In genomic region chr1:46571691-46572225, GRCh38 we compare ENCODE assay signal across 1 cellular context.
A peak's percentile ranks its signal among the peaks of the same experiment; 100 is the strongest.
TF ChIP-seq lines count a peak whose summit lies in the region.

No MANE protein-coding gene starts in this region.

TF ChIP-seq in HepG2, 621 proteins besides CTCF, POLR2A, EP300 and RAD21:
- TF ChIP-seq AGO1 (IDR thresholded peaks at IDR 0.05; ENCODE audit: low read depth, low read length, poor library complexity, severe bottlenecking) (no peak), ZNF7 (CRISPR knock-in tag; IDR thresholded peaks at IDR 0.05) (no peak), AGO2 (optimal IDR thresholded peaks at IDR 0.05; ENCODE audit: low read depth, low read length) (peak; percentile 35), ZGPAT (CRISPR knock-in tag; IDR thresholded peaks at IDR 0.05) (no peak), HNRNPLL (IDR thresholded peaks at IDR 0.05; ENCODE audit: low read depth, low read length, poor library complexity, severe bottlenecking) (no peak), FOXA3 (CRISPR knock-in tag; IDR thresholded peaks at IDR 0.05) (no peak)
